ENCODE assay signal across 8 cellular contexts in genomic region chr19:51660975-51661600, GRCh38. TPM values are rescaled to one million over a fixed set of nuclear protein-coding genes. Genes with fewer than 3 reads are reported as not detected.
DNase-seq lines count a peak whose midpoint lies in the region; ATAC-seq and TF ChIP-seq lines count a peak whose summit lies in the region.

No MANE protein-coding gene starts in this region.

- no peak overlapping the region for H3K9ac ChIP-seq in colonic mucosa (ENCODE audit: low read depth in 2 of 2, low read length in 2 of 2)

- H3K27ac Mint-ChIP-seq in WTC11: no peak overlapping the region

- H3K4me3 Mint-ChIP-seq in WTC11: no peak overlapping the region

- ATAC-seq in WTC11 (peak; percentile 72), lower lobe of right lung (peak; percentile 45 to 67), HG03175 (IDR thresholded peaks at IDR 0.05; ENCODE audit: unreplicated experiment) (no peak)

- no peaks in the 10 kb centered on the region for H3K36me3 ChIP-seq in colonic mucosa
- H3K36me3 ChIP-seq in lower lobe of right lung: no peaks in the 10 kb centered on the region

- H3K27me3 ChIP-seq in colonic mucosa (no peaks in the 10 kb centered on the region), lower lobe of right lung (ENCODE audit: low read depth) (peaks cover 25% of the 10 kb centered on the region)

- CTCF ChIA-PET in WTC11 (lab: Charles Lee): interaction anchor here (0.5 to 3.1 kb wide), 80 partner anchors 8 to 523 kb away, joined by 3 to 49 read pairs (median 4); partner anchors contain the start of genes ETFB, VSIG10L and ZNF175

- H3K4me1 Mint-ChIP-seq in WTC11: peaks cover 6% of the 10 kb centered on the region

- H3K27ac ChIP-seq in colonic mucosa (no peak overlapping the region), lower lobe of right lung (no peak overlapping the region)

- TF ChIP-seq CTCF in GM12864 (IDR thresholded peaks at IDR 0.05; ENCODE audit: low read depth, low read length, missing control alignments) (peak; percentile 64), WTC11 (IDR thresholded peaks at IDR 0.05) (peak; percentile 46), colonic mucosa (IDR thresholded peaks at IDR 0.05) (peak; percentile 19), lower lobe of right lung (IDR thresholded peaks at IDR 0.05) (peak; percentile 54)

- intact Hi-C loops in colonic mucosa (cut with DNase I) (no loop called here), lower lobe of right lung (cut with DNase I) (no loop called here)

- H3K4me1 ChIP-seq in colonic mucosa (no peaks in the 10 kb centered on the region), lower lobe of right lung (peaks cover 4% of the 10 kb centered on the region)

- H3K27me3 Mint-ChIP-seq in WTC11 (ENCODE audit: low read depth): peaks cover 26% of the 10 kb centered on the region

- H3K4me3 ChIP-seq in GM12864 (ENCODE audit: low read depth, low read length) (no peak overlapping the region), colonic mucosa (no peak overlapping the region), lower lobe of right lung (no peak overlapping the region)

- POLR2A ChIA-PET in WTC11 (lab: Charles Lee): no interaction called here

- no peaks in the 10 kb centered on the region for H3K36me3 Mint-ChIP-seq in WTC11

- DNase-seq in A172 (ENCODE audit: low spot score) (peak; percentile 29), GM12864 (ENCODE audit: low read depth) (peak; percentile 38), NCI-H2107 treated with DMSO at 0.1 percent for 48 hours (lab: John Stamatoyannopoulos, UW; ENCODE audit: unreplicated experiment) (peak; percentile 21), WTC11 (ENCODE audit: low spot score) (peak; percentile 88), colonic mucosa (peak; percentile 74), lower lobe of right lung (peak; percentile 54)
- peak; percentile 12 for DNase-seq in stimulated activated CD8-positive, alpha-beta memory T cell treated with anti-CD3 and anti-CD28 coated beads, Interleukin-15, amount 100 ng/mL, for 1 hour (ENCODE audit: low read depth)

- peaks cover 3% of the 10 kb centered on the region; the same call in 1 of the 2 replicates for H3K9me3 Mint-ChIP-seq in WTC11

- H3K9me3 ChIP-seq in colonic mucosa (no peaks in the 10 kb centered on the region), lower lobe of right lung (no peaks in the 10 kb centered on the region)

TF ChIP-seq in WTC11, 78 proteins besides CTCF, POLR2A, EP300 and RAD21:
- TF ChIP-seq E2F4 (CRISPR knock-in tag; IDR thresholded peaks at IDR 0.05; ENCODE audit: borderline replicate concordance, low read depth): no peak
- TF ChIP-seq KAT7 (CRISPR knock-in tag; IDR thresholded peaks at IDR 0.05; ENCODE audit: borderline replicate concordance): no peak
- TF ChIP-seq IRF1 (CRISPR knock-in tag; IDR thresholded peaks at IDR 0.05): no peak
- TF ChIP-seq PRRX2 (CRISPR knock-in tag; IDR thresholded peaks at IDR 0.05): no peak
- no peak for TF ChIP-seq NR3C1 (CRISPR knock-in tag; conservative IDR thresholded peaks at IDR 0.05; ENCODE audit: low read depth)
- no peak for TF ChIP-seq E2F1 (CRISPR knock-in tag; IDR thresholded peaks at IDR 0.05)
- TF ChIP-seq ZNF532 (CRISPR knock-in tag; IDR thresholded peaks at IDR 0.05; ENCODE audit: borderline replicate concordance): no peak
- TF ChIP-seq ZNF317 (CRISPR knock-in tag; IDR thresholded peaks at IDR 0.05; ENCODE audit: borderline replicate concordance, low read depth): no peak
- TF ChIP-seq SOX15 (CRISPR knock-in tag; IDR thresholded peaks at IDR 0.05): no peak
- TF ChIP-seq NR2C2 (CRISPR knock-in tag; IDR thresholded peaks at IDR 0.05): no peak
- TF ChIP-seq FOXJ3 (CRISPR knock-in tag; IDR thresholded peaks at IDR 0.05; ENCODE audit: borderline replicate concordance): no peak
- no peak for TF ChIP-seq IRF2 (CRISPR knock-in tag; IDR thresholded peaks at IDR 0.05; ENCODE audit: borderline replicate concordance, low read depth)
- no peak for TF ChIP-seq SMAD3 (CRISPR knock-in tag; IDR thresholded peaks at IDR 0.05; ENCODE audit: borderline replicate concordance)
- no peak for TF ChIP-seq MYBL2 (CRISPR knock-in tag; IDR thresholded peaks at IDR 0.05)

RNA-seq across cellular contexts. Expression of gene SIGLEC14, which starts 14.5 kb away (rescaled TPM):
- total RNA-seq in A172 (2014; rRNA removed; shearing (Covaris generic)): not detected in 2 replicates
- not detected in 3 replicates for total RNA-seq in WTC11 (2021)
- total RNA-seq in colonic mucosa: 1 to 10 TPM; 1.1 to 1.5 TPM
- total RNA-seq in lower lobe of right lung: 20.3 TPM

RNA-seq across cellular contexts. Expression of gene SIGLEC5, which starts 30.9 kb away (rescaled TPM):
- total RNA-seq in A172 (2014; rRNA removed; shearing (Covaris generic)): not detected in 2 replicates
- total RNA-seq in WTC11 (2021): 0.15 TPM in 1 of 3 replicates, not detected in the others
- total RNA-seq in colonic mucosa: not detected
- total RNA-seq in lower lobe of right lung: 3.1 TPM

RNA-seq across cellular contexts. Expression of gene SPACA6, which starts 32.0 kb away (rescaled TPM):
- total RNA-seq in A172 (2014; rRNA removed; shearing (Covaris generic)): 0.52 and 3.2 TPM in 2 replicates
- total RNA-seq in WTC11 (2021): 9.3 to 13.3 TPM (median 9.8 TPM) in 3 replicates
- total RNA-seq in colonic mucosa: 1 to 10 TPM; 3.0 to 4.3 TPM
- 19.8 TPM for total RNA-seq in lower lobe of right lung

Comparison
In these comparisons a context has a peak if more than half of its experiments do, and no peak if none do; other contexts are left out.
1. DNase-seq: peak in every context shown above with its lines; median percentile 88 in WTC11; 74 in colonic mucosa; 54 in lower lobe of right lung; 38 in GM12864; 29 in A172; 21 in NCI-H2107 treated with DMSO at 0.1 percent for 48 hours; 12 in stimulated activated CD8-positive, alpha-beta memory T cell treated with anti-CD3 and anti-CD28 coated beads, Interleukin-15, amount 100 ng/mL, for 1 hour.